ENCODE assay signal across 8 cellular contexts in genomic region chr13:46796515-46797467, GRCh38. TPM values are rescaled to one million over a fixed set of nuclear protein-coding genes. Genes with fewer than 3 reads are reported as not detected.
DNase-seq lines count a peak whose midpoint lies in the region; ATAC-seq and TF ChIP-seq lines count a peak whose summit lies in the region.

ESD (minus strand) TSS chr13:46797161; CDS start chr13:46791413, 5,748 bp downstream.

- DNase-seq in CMK (ENCODE audit: low read depth), result peak; percentile 44
- DNase-seq in HS-5 (ENCODE audit: low read depth), result peak; percentile 37
- DNase-seq in NOMO-1 treated with DMSO at 0.1 percent for 48 hours (lab: John Stamatoyannopoulos, UW; ENCODE audit: unreplicated experiment), result peak; percentile 93
- peak; percentile 75 to 84 (median 78) for DNase-seq in activated CD8-positive, alpha-beta memory T cell treated with anti-CD3 and anti-CD28 coated beads for 48 hours (ENCODE audit: low read depth in 2 of 3, low spot score in 2 of 3)
- DNase-seq in endodermal cell, result peak; percentile 96
- DNase-seq in mesenteric fat pad (ENCODE audit: low spot score), result peak; percentile 95
- DNase-seq in stimulated activated CD8-positive, alpha-beta memory T cell treated with anti-CD3 and anti-CD28 coated beads, Interleukin-15, amount 100 ng/mL, for 24 hours (ENCODE audit: low read depth), result peak; percentile 79

- H3K4me1 ChIP-seq in endodermal cell (ENCODE audit: control insufficient read depth, insufficient read depth, low read length), result peaks cover 3% of the 10 kb centered on the region

- peak within 1 kb of the TSS; percentile 88 for H3K4me3 Mint-ChIP-seq in endodermal cell

- peak within 1 kb of the TSS; percentile 87 for H3K4me3 ChIP-seq in endodermal cell (ENCODE audit: low read length)

- TF ChIP-seq CTCF in endodermal cell (conservative IDR thresholded peaks at IDR 0.05), result no peak

- H3K36me3 ChIP-seq in endodermal cell (ENCODE audit: control insufficient read depth, insufficient read depth, low read length), result peaks cover under 1% of the 10 kb centered on the region

- no peaks in the 10 kb centered on the region for H3K9me3 ChIP-seq in endodermal cell (ENCODE audit: control insufficient read depth, low read length)

- 5 to 16% methylated on average over 27 to 76 of the region's 76 CpGs for whole genome bisulfite sequencing in endodermal cell (ENCODE audit: insufficient coverage in 1 of 2, insufficient read length in 1 of 2), 2 experiments

- peak within 1 kb of the TSS; percentile 70 for H3K9ac ChIP-seq in endodermal cell (ENCODE audit: extremely low read depth, low read length, poor library complexity, severe bottlenecking)

- H3K4me1 Mint-ChIP-seq in endodermal cell, result peaks cover 10% of the 10 kb centered on the region

- peak within 1 kb of the TSS; percentile 40 for H3K27ac ChIP-seq in endodermal cell (ENCODE audit: low read depth, low read length)

- peak; percentile 72 for ATAC-seq in GM19468 (IDR thresholded peaks at IDR 0.05; ENCODE audit: extremely low read depth, unreplicated experiment)

- H3K27me3 Mint-ChIP-seq in endodermal cell (ENCODE audit: insufficient read depth), result no peaks in the 10 kb centered on the region

- H3K27ac Mint-ChIP-seq in endodermal cell, result peak within 1 kb of the TSS; percentile 95

- no peaks in the 10 kb centered on the region for H3K36me3 Mint-ChIP-seq in endodermal cell (ENCODE audit: low read depth)

- H3K27me3 ChIP-seq in endodermal cell (ENCODE audit: control insufficient read depth, insufficient read depth, low read length, poor library complexity, severe bottlenecking), result no peaks in the 10 kb centered on the region

- H3K9me3 Mint-ChIP-seq in endodermal cell, result no peaks in the 10 kb centered on the region

RNA-seq across cellular contexts. Expression of gene ESD, which starts in this region (rescaled TPM):
- 10 to 100 TPM; 55.5 to 67.7 TPM for total RNA-seq in endodermal cell
- polyA plus RNA-seq in endodermal cell (2013, experiment 1 of 2), result 173 TPM
- polyA plus RNA-seq in endodermal cell (2013, experiment 2 of 2), result 161 TPM
- total RNA-seq in mesenteric fat pad, result 88.2 TPM

Comparison
In these comparisons a context has a peak if more than half of its experiments do, and no peak if none do; other contexts are left out.
1. Peak in every context shown above with its lines: DNase-seq, ATAC-seq, H3K4me3 ChIP-seq and H3K27ac ChIP-seq.
2. DNase-seq: peak in every context shown above with its lines; median percentile 96 in endodermal cell; 95 in mesenteric fat pad; 93 in NOMO-1 treated with DMSO at 0.1 percent for 48 hours; 79 in stimulated activated CD8-positive, alpha-beta memory T cell treated with anti-CD3 and anti-CD28 coated beads, Interleukin-15, amount 100 ng/mL, for 24 hours; 78 in activated CD8-positive, alpha-beta memory T cell treated with anti-CD3 and anti-CD28 coated beads for 48 hours; 44 in CMK; 37 in HS-5.